9 cellular contexts compared by ENCODE assay signal in the genomic region with DNA sequence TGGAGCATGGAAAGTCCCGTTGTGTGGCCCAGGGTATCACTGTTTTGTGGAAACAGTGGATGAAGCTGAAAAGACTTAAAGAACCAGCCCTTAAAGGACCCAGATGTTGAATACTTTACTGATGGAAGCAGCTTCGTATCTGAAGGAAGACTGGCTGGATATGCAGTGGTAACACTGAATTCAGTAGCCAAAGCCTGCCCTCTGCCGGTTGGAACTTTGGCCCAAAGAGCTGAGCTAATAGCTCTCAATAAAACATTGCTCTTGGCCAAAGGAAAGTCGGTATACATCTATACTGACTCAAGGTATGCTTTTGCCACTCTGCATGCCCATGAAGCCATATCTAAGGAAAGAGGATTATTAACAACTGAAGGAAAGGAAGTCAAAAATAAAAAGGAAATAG.
DNase-seq lines count a peak whose midpoint lies in the region; ATAC-seq, FAIRE-seq and TF ChIP-seq lines count a peak whose summit lies in the region.
"Had no signal": no experiment of that assay in that cellular context is flagged by ENCODE, and none has a peak within 500 bp of the region (broad histone marks: within the 10 kb centered on the region; RNA-seq: fewer than 3 reads in every experiment).

No MANE protein-coding gene starts in this region.

- H3K27me3 Mint-ChIP-seq in osteocyte (ENCODE audit: unreplicated experiment), result no peaks in the 10 kb centered on the region
- H3K27me3 Mint-ChIP-seq: dendritic cell treated with granulocyte-macrophage colony-stimulating factor and Interleukin-4, amounts not matched to agents 40 ng/mL and 50 ng/mL, for 4 days had no signal

- no peak for TF ChIP-seq POLR2A in GM12892 (IDR thresholded peaks at IDR 0.05; ENCODE audit: low read depth, low read length)

- FAIRE-seq in A204.1 (lab: Jason Lieb, UNC) (peak; percentile 72), GM12892 (lab: Jason Lieb, UNC) (peak; percentile 70)

- H3K36me3 Mint-ChIP-seq in osteocyte (ENCODE audit: unreplicated experiment), result peaks cover 22% of the 10 kb centered on the region

- no peaks in the 10 kb centered on the region for H3K36me3 ChIP-seq in H7 (replicated peaks; ENCODE audit: control insufficient read depth, insufficient read depth, low read length)

- peak; percentile 74 for TF ChIP-seq CTCF in osteocyte (IDR thresholded peaks at IDR 0.05)

- no peak overlapping the region for H3K27ac Mint-ChIP-seq in osteocyte (ENCODE audit: unreplicated experiment)
- H3K27ac Mint-ChIP-seq: dendritic cell treated with granulocyte-macrophage colony-stimulating factor and Interleukin-4, amounts not matched to agents 40 ng/mL and 50 ng/mL, for 4 days had no signal

- peaks cover 5% of the 10 kb centered on the region for H3K4me1 Mint-ChIP-seq in osteocyte (ENCODE audit: unreplicated experiment)

- H3K4me3 Mint-ChIP-seq in osteocyte (ENCODE audit: unreplicated experiment), result no peak overlapping the region
- H3K4me3 Mint-ChIP-seq: dendritic cell treated with granulocyte-macrophage colony-stimulating factor and Interleukin-4, amounts not matched to agents 40 ng/mL and 50 ng/mL, for 4 days had no signal

- H3K9me3 Mint-ChIP-seq in osteocyte (ENCODE audit: unreplicated experiment), result peaks cover 4% of the 10 kb centered on the region

- no peak for ATAC-seq in GM18867 (IDR thresholded peaks at IDR 0.05; ENCODE audit: unreplicated experiment)

- no peaks in the 10 kb centered on the region for H3K27me3 ChIP-seq in H7 (ENCODE audit: control insufficient read depth, insufficient read depth, low read length)

- DNase-seq in GM12892 (ENCODE audit: insufficient read length), result no peak
- peak; percentile 31 for DNase-seq in NCI-H1048 (lab: John Stamatoyannopoulos, UW)
- peak; percentile 4 to 5 for DNase-seq in activated CD4-positive, alpha-beta T cell treated with anti-CD3 and anti-CD28 coated beads, Interleukin-2, amount 50 U/mL, for 4 hours
- peak; percentile 41 for DNase-seq in globus pallidus (ENCODE audit: low spot score)
- DNase-seq in osteocyte (ENCODE audit: extremely low spot score, unreplicated experiment), result no peak
- DNase-seq in H7, result no peak

- H3K4me3 ChIP-seq in H7 (ENCODE audit: insufficient read depth, low read depth, low read length), result no peak overlapping the region

Comparison
In these comparisons a context has a peak if more than half of its experiments do, and no peak if none do; other contexts are left out.
1. DNase-seq: peak in NCI-H1048 (single experiment), activated CD4-positive, alpha-beta T cell treated with anti-CD3 and anti-CD28 coated beads, Interleukin-2, amount 50 U/mL, for 4 hours (2 of 2) and globus pallidus (single experiment); none in GM12892 (single experiment), osteocyte (single experiment) and H7 (single experiment).